In the genomic region with DNA sequence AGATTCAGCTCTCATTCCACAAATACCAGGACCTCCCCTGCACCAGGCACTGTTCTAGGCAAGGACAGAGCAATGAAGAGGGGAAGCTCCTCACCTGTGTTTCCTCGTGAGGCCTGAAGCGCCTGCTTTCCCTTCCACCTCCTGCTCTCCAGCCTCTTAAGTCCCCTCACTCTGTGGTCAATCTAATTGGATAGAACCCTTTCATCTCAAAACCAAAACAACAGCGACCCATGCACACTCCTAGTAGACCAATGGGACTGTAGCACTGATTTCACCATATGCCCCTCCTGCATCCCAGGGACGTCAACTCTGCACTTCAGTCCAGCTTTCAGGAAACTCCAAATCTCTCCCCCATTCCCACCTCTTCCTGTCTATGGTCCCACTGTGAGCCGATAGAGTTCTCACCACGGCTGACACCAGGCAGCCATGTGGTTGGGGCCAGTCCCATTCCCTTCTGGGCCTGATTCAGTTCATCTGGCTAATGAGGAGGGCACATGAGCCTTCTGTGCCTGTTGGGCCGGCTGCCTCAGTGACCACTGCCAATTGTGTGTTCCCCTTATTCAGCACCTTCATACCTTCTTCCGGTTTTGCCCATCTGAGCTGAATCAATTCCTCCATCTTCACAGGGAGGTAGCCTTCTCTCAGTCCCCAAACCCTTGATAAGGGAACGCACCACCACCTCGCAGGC, we compare ENCODE assay signal across 10 cellular contexts. TPM values are rescaled to one million over a fixed set of nuclear protein-coding genes. Genes with fewer than 3 reads are reported as not detected.
DNase-seq lines count a peak whose midpoint lies in the region; TF ChIP-seq lines count a peak whose summit lies in the region.
"Had no signal": no experiment of that assay in that cellular context is flagged by ENCODE, and none has a peak within 500 bp of the region (broad histone marks: within the 10 kb centered on the region; RNA-seq: fewer than 3 reads in every experiment).

No MANE protein-coding gene starts in this region.

- peak overlapping the region; percentile 29 to 79 for H3K27ac ChIP-seq in breast epithelium
- H3K27ac ChIP-seq in colonic mucosa = peak overlapping the region; percentile 2
- H3K27ac ChIP-seq in mesendoderm (ENCODE audit: low read depth, low read length) = no peak overlapping the region

- H4K8ac ChIP-seq in mesendoderm (ENCODE audit: low read depth, low read length) = no peak overlapping the region

- DNase-seq in breast epithelium (ENCODE audit: low spot score in 2 of 2) (no peak), MCF 10A (ENCODE audit: unreplicated experiment) (no peak), colonic mucosa (no peak), mesothelial cell of epicardium (ENCODE audit: low spot score in 2 of 2, unreplicated experiment in 2 of 2) (no peak), type B pancreatic cell (ENCODE audit: extremely low spot score, unreplicated experiment) (no peak), mesendoderm (no peak), NK-92 (lab: John Stamatoyannopoulos, UW; ENCODE audit: unreplicated experiment) (no peak)
- no peak for DNase-seq in stimulated activated CD4-positive, alpha-beta T cell treated with anti-CD3 and anti-CD28 coated beads, Interleukin-4, amount 100 ng/mL, for 1 hour
- DNase-seq: activated naive CD4-positive, alpha-beta T cell treated with anti-CD3 and anti-CD28 coated beads, Interleukin-2, amount 50 U/mL, for 16 hours; natural killer cell had no signal

- POLR2A ChIA-PET in MCF 10A (lab: Yijun Ruan, JAX) = interaction anchor here (0.8 to 15.5 kb wide), 17 partner anchors 31 to 106 kb away, joined by 3 to 376 read pairs (median 5); a partner anchor contains a TSS

- H3K36me3 ChIP-seq in breast epithelium (no peaks in the 10 kb centered on the region), colonic mucosa (no peaks in the 10 kb centered on the region), mesendoderm (ENCODE audit: control insufficient read depth, insufficient read depth, low read length) (no peaks in the 10 kb centered on the region)

- H3K4me1 ChIP-seq in breast epithelium = no peaks in the 10 kb centered on the region
- peaks cover 7% of the 10 kb centered on the region for H3K4me1 ChIP-seq in colonic mucosa
- H3K4me1 ChIP-seq in mesendoderm (ENCODE audit: control insufficient read depth, low read depth, low read length) = no peaks in the 10 kb centered on the region

- no peaks in the 10 kb centered on the region for H3K9me3 ChIP-seq in breast epithelium
- H3K9me3 ChIP-seq in colonic mucosa = no peaks in the 10 kb centered on the region

- no CpG with 5 or more reads among the region's 10 CpGs for WGBS in mesendoderm (ENCODE audit: extremely low coverage, insufficient coverage, low lambda C conversion rate)

- intact Hi-C loops in breast epithelium (cut with DNase I; ENCODE audit: low total_unique reads) (no loop called here), MCF 10A (cut with micrococcal nuclease) (loop anchor here (1.0 to 2.0 kb wide), 2 partner anchors 34 to 73 kb away; a partner anchor contains a TSS), colonic mucosa (cut with DNase I) (no loop called here)

- no peak overlapping the region for H3K4ac ChIP-seq in mesendoderm (ENCODE audit: low read depth, low read length)

- no peak overlapping the region for H3K4me3 Mint-ChIP-seq in MCF 10A (ENCODE audit: unreplicated experiment)
- no peak overlapping the region for H3K4me3 Mint-ChIP-seq in mesothelial cell of epicardium
- no peak overlapping the region for H3K4me3 Mint-ChIP-seq in type B pancreatic cell
- H3K4me3 Mint-ChIP-seq: natural killer cell had no signal

- H3K36me3 Mint-ChIP-seq in MCF 10A (ENCODE audit: insufficient read depth, unreplicated experiment) = no peaks in the 10 kb centered on the region
- H3K36me3 Mint-ChIP-seq in mesothelial cell of epicardium = no peaks in the 10 kb centered on the region
- H3K36me3 Mint-ChIP-seq in type B pancreatic cell = no peaks in the 10 kb centered on the region
- H3K36me3 Mint-ChIP-seq: natural killer cell had no signal

- no peak overlapping the region for H4K5ac ChIP-seq in mesendoderm (ENCODE audit: low read length)

- BruUV-seq in MCF 10A (replicated peaks; lab: Mats Ljungman, UMichigan) = no TSS peak

- no peak overlapping the region for H3K18ac ChIP-seq in mesendoderm (ENCODE audit: low read length)

- no peak overlapping the region for H3K4me2 ChIP-seq in mesendoderm (ENCODE audit: low read length)

- no peak for TF ChIP-seq POLR2A in breast epithelium (IDR thresholded peaks at IDR 0.05)

- H3K9ac ChIP-seq in colonic mucosa (ENCODE audit: low read depth in 2 of 2, low read length in 2 of 2) (no peak overlapping the region), mesendoderm (ENCODE audit: low read length) (no peak overlapping the region)

- H3K79me1 ChIP-seq in mesendoderm (ENCODE audit: low read length) = no peaks in the 10 kb centered on the region

- H3K79me2 ChIP-seq in mesendoderm (ENCODE audit: control insufficient read depth, insufficient read depth, low read length) = no peaks in the 10 kb centered on the region

- H3K9me3 Mint-ChIP-seq in MCF 10A (ENCODE audit: unreplicated experiment) (no peaks in the 10 kb centered on the region), mesothelial cell of epicardium (peaks cover 4% of the 10 kb centered on the region), type B pancreatic cell (peaks cover 3% of the 10 kb centered on the region)
- H3K9me3 Mint-ChIP-seq: natural killer cell had no signal

- H3K27ac Mint-ChIP-seq in MCF 10A (ENCODE audit: low read depth, unreplicated experiment) (no peak overlapping the region), mesothelial cell of epicardium (peak overlapping the region; percentile 8), type B pancreatic cell (peak overlapping the region; percentile 19)
- H3K27ac Mint-ChIP-seq: natural killer cell had no signal

- no peak overlapping the region for H2AK5ac ChIP-seq in mesendoderm (ENCODE audit: low read length)

- H3K4me1 Mint-ChIP-seq in MCF 10A (ENCODE audit: insufficient read depth, unreplicated experiment) (peaks cover 30% of the 10 kb centered on the region), mesothelial cell of epicardium (peaks cover 10% of the 10 kb centered on the region), type B pancreatic cell (ENCODE audit: unreplicated experiment) (peaks cover 22% of the 10 kb centered on the region)
- H3K4me1 Mint-ChIP-seq: natural killer cell had no signal

- no peaks in the 10 kb centered on the region for H3K27me3 Mint-ChIP-seq in MCF 10A (ENCODE audit: insufficient read depth, unreplicated experiment)
- no peaks in the 10 kb centered on the region for H3K27me3 Mint-ChIP-seq in mesothelial cell of epicardium (ENCODE audit: low read depth)
- H3K27me3 Mint-ChIP-seq in type B pancreatic cell = no peaks in the 10 kb centered on the region

- no peaks in the 10 kb centered on the region for H3K27me3 ChIP-seq in breast epithelium
- H3K27me3 ChIP-seq in colonic mucosa = no peaks in the 10 kb centered on the region
- H3K27me3 ChIP-seq in mesendoderm (ENCODE audit: insufficient read depth, low read length, poor library complexity) = no peaks in the 10 kb centered on the region

- H2BK15ac ChIP-seq in mesendoderm (replicated peaks; ENCODE audit: low read depth) = no peak overlapping the region

- H2BK120ac ChIP-seq in mesendoderm (ENCODE audit: low read depth, low read length) = no peak overlapping the region

- TF ChIP-seq CTCF in breast epithelium (IDR thresholded peaks at IDR 0.05) = no peak
- TF ChIP-seq CTCF in MCF 10A (IDR thresholded peaks at IDR 0.05; ENCODE audit: unreplicated experiment) = no peak
- no peak for TF ChIP-seq CTCF in colonic mucosa (IDR thresholded peaks at IDR 0.05)
- no peak for TF ChIP-seq CTCF in mesothelial cell of epicardium (IDR thresholded peaks at IDR 0.05; ENCODE audit: unreplicated experiment)
- TF ChIP-seq CTCF in type B pancreatic cell (conservative IDR thresholded peaks at IDR 0.05) = no peak

- H2BK5ac ChIP-seq in mesendoderm (ENCODE audit: low read length) = no peak overlapping the region

- CTCF ChIA-PET in MCF 10A (lab: Yijun Ruan, JAX) = interaction anchor here (1.0 to 1.8 kb wide), 4 partner anchors 14 to 45 kb away, joined by 3 to 5 read pairs (median 4); no protein-coding TSS in a partner anchor

- H3K4me3 ChIP-seq in breast epithelium (no peak overlapping the region), colonic mucosa (no peak overlapping the region), mesendoderm (ENCODE audit: low read length) (no peak overlapping the region)

- no peak overlapping the region for H3K23ac ChIP-seq in mesendoderm (ENCODE audit: low read length)

- no peak overlapping the region for H3K56ac ChIP-seq in mesendoderm (ENCODE audit: low read length)

RNA-seq across cellular contexts. Expression of a gene that starts 33.3 kb away (rescaled TPM):
- total RNA-seq in breast epithelium = 100 to 1,000 TPM; 180 to 263 (median 236) TPM
- 348 and 366 TPM in 2 replicates for total RNA-seq in MCF 10A (2022)
- total RNA-seq in colonic mucosa = 100 to 1,000 TPM; 105 to 156 TPM
- 263 to 274 TPM (median 271 TPM) in 3 replicates for total RNA-seq in mesothelial cell of epicardium
- 209 and 403 TPM in 2 replicates for total RNA-seq in type B pancreatic cell (ENCODE audit: low replicate concordance)
- polyA plus RNA-seq in mesendoderm (2013, experiment 1 of 2) = 303 TPM
- 306 TPM for polyA plus RNA-seq in mesendoderm (2013, experiment 2 of 2)

RNA-seq across cellular contexts. Expression of a gene that starts 55.6 kb away (rescaled TPM):
- total RNA-seq in breast epithelium (10 to 100 TPM; 26.7 to 35.1 (median 31.8) TPM), MCF 10A (2022) (49.1 and 52.2 TPM in 2 replicates), colonic mucosa (10 to 100 TPM; 25.7 to 49.9 TPM), mesothelial cell of epicardium (57.4 to 58.2 TPM (median 57.7 TPM) in 3 replicates), type B pancreatic cell (ENCODE audit: low replicate concordance) (62.6 and 76.2 TPM in 2 replicates)
- polyA plus RNA-seq in mesendoderm (2013, experiment 1 of 2) = 34.1 TPM
- polyA plus RNA-seq in mesendoderm (2013, experiment 2 of 2) = 32.9 TPM
